1 cellular context compared by ENCODE assay signal in genomic region chr7:104036889-104037288, GRCh38. TPM values are rescaled to one million over a fixed set of nuclear protein-coding genes. Genes with fewer than 3 reads are reported as not detected.
"Had no signal": no experiment of that assay in that cellular context is flagged by ENCODE, and none has a peak within 500 bp of the region (broad histone marks: within the 10 kb centered on the region; RNA-seq: fewer than 3 reads in every experiment).

No MANE protein-coding gene starts in this region.

RNA-seq across cellular contexts. Expression of gene RELN, which starts 47.4 kb away (rescaled TPM):
- total RNA-seq: H4 had no signal
